ENCODE assay signal across 9 cellular contexts in genomic region chr1:160428655-160429054, GRCh38. TPM values are rescaled to one million over a fixed set of nuclear protein-coding genes. Genes with fewer than 3 reads are reported as not detected.
A peak's percentile ranks its signal among the peaks of the same experiment; 100 is the strongest.
DNase-seq lines count a peak whose midpoint lies in the region; ATAC-seq and TF ChIP-seq lines count a peak whose summit lies in the region.
"Had no signal": no experiment of that assay in that cellular context is flagged by ENCODE, and none has a peak within 500 bp of the region (broad histone marks: within the 10 kb centered on the region; RNA-seq: fewer than 3 reads in every experiment).

No MANE protein-coding gene starts in this region.

- H3F3A ChIP-seq in neural progenitor cell (ENCODE audit: low read depth): peaks cover 6% of the 10 kb centered on the region

- ATAC-seq in GM18498 (IDR thresholded peaks at IDR 0.05; ENCODE audit: unreplicated experiment): peak; percentile 26
- ATAC-seq in activated CD8-positive, alpha-beta T cell treated with anti-CD3 and anti-CD28 coated beads, Interleukin-2, amount 10 ng/mL, durations not matched to agents 7 days and 5 days: peak; percentile 71

- peak overlapping the region in 7 of 11 experiments; percentile 10 to 29 (median 17); a peak in 5 of 22 replicates for H3K9ac ChIP-seq in BLaER1 treated with 17β-estradiol and CSF1 and Interleukin-3, amounts not matched to agents 10 nM and 100 nM
- H3K9ac ChIP-seq in neural progenitor cell: no peak overlapping the region

- peak overlapping the region; percentile 82 for H3K27ac Mint-ChIP-seq in activated CD8-positive, alpha-beta T cell treated with anti-CD3 and anti-CD28 coated beads, Interleukin-2, amount 10 ng/mL, durations not matched to agents 7 days and 5 days
- no peak overlapping the region for H3K27ac Mint-ChIP-seq in neural progenitor cell

- H3K36me3 ChIP-seq in BLaER1 treated with 17β-estradiol and CSF1 and Interleukin-3, amounts not matched to agents 10 nM and 100 nM: peaks cover 4 to 44% (median 35%) of the 10 kb centered on the region in 11 experiments; a peak in 18 of 22 replicates
- no peaks in the 10 kb centered on the region for H3K36me3 ChIP-seq in neural progenitor cell

- H3K4me3 Mint-ChIP-seq in activated CD8-positive, alpha-beta T cell treated with anti-CD3 and anti-CD28 coated beads, Interleukin-2, amount 10 ng/mL, durations not matched to agents 7 days and 5 days: peak overlapping the region; percentile 32
- H3K4me3 Mint-ChIP-seq in neural progenitor cell: no peak overlapping the region

- peak overlapping the region in 10 of 11 experiments; percentile 8 to 65 (median 58); a peak in 19 of 22 replicates for H3K27ac ChIP-seq in BLaER1 treated with 17β-estradiol and CSF1 and Interleukin-3, amounts not matched to agents 10 nM and 100 nM
- H3K27ac ChIP-seq in neural progenitor cell: no peak overlapping the region

- no peaks in the 10 kb centered on the region for H3K79me2 ChIP-seq in neural progenitor cell (ENCODE audit: low read depth)

- peak; percentile 64 for DNase-seq in NCI-H2029 treated with DMSO at 0.1 percent for 48 hours (lab: John Stamatoyannopoulos, UW)
- DNase-seq in activated CD8-positive, alpha-beta T cell treated with anti-CD3 and anti-CD28 coated beads, Interleukin-2, amount 10 ng/mL, durations not matched to agents 7 days and 5 days: peak; percentile 49
- DNase-seq in fibroblast of pulmonary artery (ENCODE audit: low read depth): peak; percentile 71
- peak; percentile 49 for DNase-seq in neural progenitor cell (ENCODE audit: low spot score)
- no peak for DNase-seq in NCI-H187 (lab: John Stamatoyannopoulos, UW)
- no peak for DNase-seq in effector CD8-positive, alpha-beta T cell (lab: John Stamatoyannopoulos, UW)

- no peak overlapping the region for H2AFZ ChIP-seq in neural progenitor cell (replicated peaks)

- peaks cover 55% of the 10 kb centered on the region for H3K4me1 Mint-ChIP-seq in activated CD8-positive, alpha-beta T cell treated with anti-CD3 and anti-CD28 coated beads, Interleukin-2, amount 10 ng/mL, durations not matched to agents 7 days and 5 days (ENCODE audit: low read depth)
- H3K4me1 Mint-ChIP-seq in neural progenitor cell: peaks cover 5% of the 10 kb centered on the region

- TF ChIP-seq CTCF in fibroblast of pulmonary artery (IDR thresholded peaks at IDR 0.05; ENCODE audit: low read length, missing control alignments): peak; percentile 67
- TF ChIP-seq CTCF in neural progenitor cell (IDR thresholded peaks at IDR 0.05): peak; percentile 66

- peaks cover 7% of the 10 kb centered on the region for H3K9me3 Mint-ChIP-seq in activated CD8-positive, alpha-beta T cell treated with anti-CD3 and anti-CD28 coated beads, Interleukin-2, amount 10 ng/mL, durations not matched to agents 7 days and 5 days (ENCODE audit: insufficient read depth)
- no peaks in the 10 kb centered on the region for H3K9me3 Mint-ChIP-seq in neural progenitor cell

- peak overlapping the region; percentile 49 to 78 (median 65) for H3K4me2 ChIP-seq in BLaER1 treated with 17β-estradiol and CSF1 and Interleukin-3, amounts not matched to agents 10 nM and 100 nM
- H3K4me2 ChIP-seq in neural progenitor cell: no peak overlapping the region

- no peaks in the 10 kb centered on the region for H3K27me3 Mint-ChIP-seq in activated CD8-positive, alpha-beta T cell treated with anti-CD3 and anti-CD28 coated beads, Interleukin-2, amount 10 ng/mL, durations not matched to agents 7 days and 5 days (ENCODE audit: low read depth)
- no peaks in the 10 kb centered on the region for H3K27me3 Mint-ChIP-seq in neural progenitor cell (ENCODE audit: insufficient read depth, low read depth)

- H3K27me3 ChIP-seq in BLaER1 treated with 17β-estradiol and CSF1 and Interleukin-3, amounts not matched to agents 10 nM and 100 nM: no peaks in the 10 kb centered on the region
- no peaks in the 10 kb centered on the region for H3K27me3 ChIP-seq in neural progenitor cell

- H4K20me1 ChIP-seq in BLaER1 treated with 17β-estradiol and CSF1 and Interleukin-3, amounts not matched to agents 10 nM and 100 nM: no peaks in the 10 kb centered on the region
- no peaks in the 10 kb centered on the region for H4K20me1 ChIP-seq in neural progenitor cell (ENCODE audit: low read depth)

- H3K4me3 ChIP-seq in BLaER1 treated with 17β-estradiol and CSF1 and Interleukin-3, amounts not matched to agents 10 nM and 100 nM: no peak overlapping the region
- no peak overlapping the region for H3K4me3 ChIP-seq in fibroblast of pulmonary artery (replicated peaks; ENCODE audit: low read depth, low read length)
- no peak overlapping the region for H3K4me3 ChIP-seq in neural progenitor cell

- POLR2A ChIA-PET in activated CD8-positive, alpha-beta T cell treated with anti-CD3 and anti-CD28 coated beads, Interleukin-2, amount 10 ng/mL, durations not matched to agents 7 days and 5 days (lab: Charles Lee): interaction anchor here (1.4 to 2.2 kb wide), 4 partner anchors 93 to 179 kb away, joined by 3 to 11 read pairs (median 6); partner anchors contain the start of gene SLAMF6

- H3K36me3 Mint-ChIP-seq in activated CD8-positive, alpha-beta T cell treated with anti-CD3 and anti-CD28 coated beads, Interleukin-2, amount 10 ng/mL, durations not matched to agents 7 days and 5 days (ENCODE audit: low read depth): peaks cover 3% of the 10 kb centered on the region
- peaks cover 36% of the 10 kb centered on the region for H3K36me3 Mint-ChIP-seq in neural progenitor cell

- CTCF ChIA-PET in activated CD8-positive, alpha-beta T cell treated with anti-CD3 and anti-CD28 coated beads, Interleukin-2, amount 10 ng/mL, durations not matched to agents 7 days and 5 days (lab: Charles Lee): interaction anchor here (0.7 to 3.2 kb wide), 33 partner anchors 9 to 243 kb away, joined by 3 to 52 read pairs (median 5); partner anchors contain the start of genes CD84, SLAMF1 and SLAMF6

- peaks cover 4 to 11% (median 8%) of the 10 kb centered on the region in 11 experiments; a peak in 21 of 22 replicates for H3K9me3 ChIP-seq in BLaER1 treated with 17β-estradiol and CSF1 and Interleukin-3, amounts not matched to agents 10 nM and 100 nM (replicated peaks in 1 of 11)
- H3K9me3 ChIP-seq in neural progenitor cell (ENCODE audit: low read depth): no peaks in the 10 kb centered on the region

- H3K4me1 ChIP-seq in BLaER1 treated with 17β-estradiol and CSF1 and Interleukin-3, amounts not matched to agents 10 nM and 100 nM: peaks cover 27 to 63% (median 52%) of the 10 kb centered on the region in 10 experiments
- no peaks in the 10 kb centered on the region for H3K4me1 ChIP-seq in neural progenitor cell

RNA-seq across cellular contexts. Expression of gene VANGL2, which starts 28.3 kb away (rescaled TPM):
- total RNA-seq in activated CD8-positive, alpha-beta T cell treated with anti-CD3 and anti-CD28 coated beads, Interleukin-2, amount 10 ng/mL, durations not matched to agents 7 days and 5 days: not detected
- total RNA-seq in neural progenitor cell (ENCODE audit: low replicate concordance): 23.0 and 46.6 TPM in 2 replicates
- total RNA-seq: T-helper 2 cell treated with Interferon-gamma antibody and Interleukin-4, amounts not matched to agents 100 ng/mL and 5 ng/mL, for 36 hours had no signal

Comparison
In these comparisons a context has a peak if more than half of its experiments do, and no peak if none do; other contexts are left out.
1. DNase-seq: peak in NCI-H2029 treated with DMSO at 0.1 percent for 48 hours (single experiment), activated CD8-positive, alpha-beta T cell treated with anti-CD3 and anti-CD28 coated beads, Interleukin-2, amount 10 ng/mL, durations not matched to agents 7 days and 5 days (single experiment), fibroblast of pulmonary artery (single experiment) and neural progenitor cell (single experiment); none in NCI-H187 (0 of 2) and effector CD8-positive, alpha-beta T cell (single experiment).
2. RNA of gene VANGL2, which starts 28.3 kb away (total RNA-seq): 23.0 to 46.6 TPM in neural progenitor cell; not detected in activated CD8-positive, alpha-beta T cell treated with anti-CD3 and anti-CD28 coated beads, Interleukin-2, amount 10 ng/mL, durations not matched to agents 7 days and 5 days; every median in the first group is over 10 times any median in the second.